Comparison of ENCODE assay signal across 21 cellular contexts in the genomic region with DNA sequence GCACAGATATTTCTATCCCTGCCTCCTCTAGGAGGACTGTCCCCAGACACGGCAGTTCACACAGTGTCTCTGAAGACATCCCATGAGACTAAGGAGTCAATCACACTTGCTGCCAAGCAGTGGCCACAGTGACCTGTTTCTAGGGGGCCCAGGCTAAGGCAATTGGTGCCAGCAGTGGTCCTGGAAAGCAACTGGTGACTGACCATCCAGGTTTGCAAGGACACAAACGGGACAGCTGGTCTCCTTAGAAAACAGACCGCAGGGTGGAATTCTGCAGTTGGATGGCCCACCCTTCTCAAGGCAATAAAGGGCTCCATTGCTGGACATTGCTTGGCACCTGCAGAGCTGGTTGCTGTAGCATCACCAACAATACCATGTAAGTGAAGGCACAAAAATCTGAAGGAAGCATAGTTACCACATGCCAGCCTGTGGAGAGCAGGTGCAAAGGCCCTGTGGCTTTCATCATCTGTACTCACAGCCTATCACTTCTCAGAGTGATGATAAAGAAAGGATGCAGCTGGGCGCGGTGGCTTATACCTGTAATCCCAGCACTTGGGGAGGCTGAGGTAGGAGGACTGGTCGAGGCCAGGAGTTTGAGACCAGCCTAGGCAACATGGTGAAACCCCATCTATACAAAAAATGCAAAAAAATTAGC.
DNase-seq lines count a peak whose midpoint lies in the region; ATAC-seq and TF ChIP-seq lines count a peak whose summit lies in the region.
"Had no signal": no experiment of that assay in that cellular context is flagged by ENCODE, and none has a peak within 500 bp of the region (broad histone marks: within the 10 kb centered on the region; RNA-seq: fewer than 3 reads in every experiment).

No MANE protein-coding gene starts in this region.

- no peaks in the 10 kb centered on the region for H3K36me3 ChIP-seq in A673 (ENCODE audit: insufficient read depth, low read length, poor library complexity, severe bottlenecking)
- H3K36me3 ChIP-seq: ovary had no signal

- CTCF ChIA-PET in A673 (lab: Charles Lee) = no interaction called here

- H3K36me3 Mint-ChIP-seq in activated naive CD4-positive, alpha-beta T cell treated with anti-CD3 and anti-CD28 coated beads, Interleukin-2, amount 50 U/mL, for 72 hours = peaks cover 0 to 22% of the 10 kb centered on the region in 2 donors
- peaks cover 10% of the 10 kb centered on the region for H3K36me3 Mint-ChIP-seq in T-helper 17 cell (ENCODE audit: low read depth)
- H3K36me3 Mint-ChIP-seq in stimulated activated memory B cell treated with anti-CD40 and anti-IgM and Interleukin-4, amounts not matched to agents 10 μg/mL and 1 μg/mL and 100 μg/mL, for 72 hours = peaks cover 66% of the 10 kb centered on the region

- BruUV-seq in A673 (replicated peaks; lab: Mats Ljungman, UMichigan) = no TSS peak

- peaks cover 30% of the 10 kb centered on the region for H3K4me1 Mint-ChIP-seq in T-helper 17 cell
- H3K4me1 Mint-ChIP-seq in stimulated activated memory B cell treated with anti-CD40 and anti-IgM and Interleukin-4, amounts not matched to agents 10 μg/mL and 1 μg/mL and 100 μg/mL, for 72 hours = peaks cover 81% of the 10 kb centered on the region

- H3K4me3 ChIP-seq in right cardiac atrium (ENCODE audit: low read length) (no peak overlapping the region), A673 (ENCODE audit: low read depth, low read length, poor library complexity, severe bottlenecking) (no peak overlapping the region)
- H3K4me3 ChIP-seq: ovary had no signal

- no peaks in the 10 kb centered on the region for H3K9me3 ChIP-seq in T-helper 17 cell (ENCODE audit: control insufficient read depth, low read length, poor library complexity, severe bottlenecking)
- H3K9me3 ChIP-seq in right cardiac atrium (ENCODE audit: control insufficient read depth, low read length) = no peaks in the 10 kb centered on the region
- no peaks in the 10 kb centered on the region for H3K9me3 ChIP-seq in A673 (ENCODE audit: low read depth, low read length, poor library complexity, severe bottlenecking)
- H3K9me3 ChIP-seq: ovary had no signal

- no peak overlapping the region for H3K4me3 Mint-ChIP-seq in T-helper 17 cell
- H3K4me3 Mint-ChIP-seq in stimulated activated memory B cell treated with anti-CD40 and anti-IgM and Interleukin-4, amounts not matched to agents 10 μg/mL and 1 μg/mL and 100 μg/mL, for 72 hours = no peak overlapping the region
- H3K4me3 Mint-ChIP-seq: CD8-positive, alpha-beta memory T cell; type B pancreatic cell had no signal

- ATAC-seq in activated naive CD4-positive, alpha-beta T cell treated with anti-CD3 and anti-CD28 coated beads, Interleukin-2, amount 50 U/mL, for 72 hours = no peak
- no peak for ATAC-seq in T-helper 17 cell
- no peak for ATAC-seq in right cardiac atrium
- no peak for ATAC-seq in stimulated activated memory B cell treated with anti-CD40 and anti-IgM and Interleukin-4, amounts not matched to agents 10 μg/mL and 1 μg/mL and 100 μg/mL, for 72 hours
- ATAC-seq: foreskin keratinocyte; SK-N-SH treated with all-trans-retinoic acid at 6 μM for 48 hours; stimulated activated naive CD8-positive, alpha-beta T cell treated with anti-CD3 and anti-CD28 coated beads, Interleukin-15, Interleukin-2, amounts not matched to agents 100 U/mL and 50 U/mL, for 24 hours had no signal

- POLR2A ChIA-PET in A673 (lab: Charles Lee; ENCODE audit: low non-redundant PET) = no interaction called here

- TF ChIP-seq CTCF in A673 (conservative IDR thresholded peaks at IDR 0.05; ENCODE audit: low read depth, low read length) = no peak

- intact Hi-C loops in right cardiac atrium (cut with DNase I) = loop anchor here in 2 of 4 donors (5.0 to 10.0 kb wide), 3 partner anchors 105 to 197 kb away; partner anchors contain the start of gene ITPKB (in 2 of the 2)
- intact Hi-C loops in A673 (cut with micrococcal nuclease; ENCODE audit: unreplicated experiment) = loop anchor here (5.0 to 10.0 kb wide), 2 partner anchors 615 to 807 kb away; no protein-coding TSS in a partner anchor

- peak overlapping the region; percentile 44 to 72 for H3K27ac Mint-ChIP-seq in activated naive CD4-positive, alpha-beta T cell treated with anti-CD3 and anti-CD28 coated beads, Interleukin-2, amount 50 U/mL, for 72 hours
- H3K27ac Mint-ChIP-seq in T-helper 17 cell = peak overlapping the region; percentile 49
- peak overlapping the region; percentile 92 for H3K27ac Mint-ChIP-seq in stimulated activated memory B cell treated with anti-CD40 and anti-IgM and Interleukin-4, amounts not matched to agents 10 μg/mL and 1 μg/mL and 100 μg/mL, for 72 hours
- H3K27ac Mint-ChIP-seq: type B pancreatic cell had no signal

- H3K4me1 ChIP-seq in right cardiac atrium (ENCODE audit: control insufficient read depth, insufficient read depth, low read length) (no peaks in the 10 kb centered on the region), A673 (ENCODE audit: insufficient read depth, low read length, poor library complexity, severe bottlenecking) (no peaks in the 10 kb centered on the region)

- H3K27me3 ChIP-seq in right cardiac atrium (ENCODE audit: control insufficient read depth, insufficient read depth) = no peaks in the 10 kb centered on the region
- H3K27me3 ChIP-seq in A673 (replicated peaks; ENCODE audit: insufficient read depth, low read depth, low read length, poor library complexity) = no peaks in the 10 kb centered on the region
- H3K27me3 ChIP-seq: foreskin keratinocyte, ovary had no signal

- H3K9me3 Mint-ChIP-seq in activated naive CD4-positive, alpha-beta T cell treated with anti-CD3 and anti-CD28 coated beads, Interleukin-2, amount 50 U/mL, for 72 hours = no peaks in the 10 kb centered on the region
- peaks cover 7% of the 10 kb centered on the region for H3K9me3 Mint-ChIP-seq in stimulated activated memory B cell treated with anti-CD40 and anti-IgM and Interleukin-4, amounts not matched to agents 10 μg/mL and 1 μg/mL and 100 μg/mL, for 72 hours
- H3K9me3 Mint-ChIP-seq: CD8-positive, alpha-beta memory T cell; type B pancreatic cell had no signal

- no peak overlapping the region for H3K27ac ChIP-seq in right cardiac atrium (ENCODE audit: low read length)
- no peak overlapping the region for H3K27ac ChIP-seq in A673 (ENCODE audit: low read depth, low read length, poor library complexity, severe bottlenecking)
- H3K27ac ChIP-seq: foreskin keratinocyte, ovary had no signal

- no peak for DNase-seq in activated naive CD4-positive, alpha-beta T cell treated with anti-CD3 and anti-CD28 coated beads, Interleukin-2, amount 50 U/mL, for 72 hours (ENCODE audit: low spot score in 2 of 2)
- no peak for DNase-seq in activated naive CD4-positive, alpha-beta T cell treated with anti-CD3 and anti-CD28 coated beads, Interleukin-2, amount 50 U/mL, for 16 hours
- DNase-seq in T-helper 17 cell (peak in 1 of 3 donors; percentile 2), right cardiac atrium (peak in 2 of 3 donors; percentile 20 to 26), A673 (ENCODE audit: low spot score) (no peak), NCI-H2081 (lab: John Stamatoyannopoulos, UW) (no peak), nucleus accumbens (lab: John Stamatoyannopoulos, UW) (no peak)
- DNase-seq: activated CD4-positive, alpha-beta T cell treated with anti-CD3 and anti-CD28 coated beads for 1 hour; foreskin keratinocyte; GDM1; hypothalamus; NCI-H2171; NCI-H524 treated with DMSO at 0.1 percent for 48 hours; RPMI8226; stimulated activated naive CD8-positive, alpha-beta T cell treated with anti-CD3 and anti-CD28 coated beads, Interleukin-15, Interleukin-2, amounts not matched to agents 100 U/mL and 50 U/mL, for 24 hours; T1000 had no signal

- WGBS in right cardiac atrium = 90% methylated on average over 6 of the region's 6 CpGs

- H3K27me3 Mint-ChIP-seq in T-helper 17 cell = peaks cover 4% of the 10 kb centered on the region
- H3K27me3 Mint-ChIP-seq in stimulated activated memory B cell treated with anti-CD40 and anti-IgM and Interleukin-4, amounts not matched to agents 10 μg/mL and 1 μg/mL and 100 μg/mL, for 72 hours = no peaks in the 10 kb centered on the region

Comparison
In these comparisons a context has a peak if more than half of its experiments do, and no peak if none do; other contexts are left out.
1. DNase-seq: peak in right cardiac atrium (2 of 3); none in activated naive CD4-positive, alpha-beta T cell treated with anti-CD3 and anti-CD28 coated beads, Interleukin-2, amount 50 U/mL, for 72 hours (0 of 2), activated naive CD4-positive, alpha-beta T cell treated with anti-CD3 and anti-CD28 coated beads, Interleukin-2, amount 50 U/mL, for 16 hours (single experiment), A673 (single experiment), NCI-H2081 (0 of 2) and nucleus accumbens (0 of 56).
2. Peak in every context shown above with its lines, with median percentiles within 50 percentile points of each other: H3K27ac Mint-ChIP-seq.